In genomic region chr5:78504726-78505431, GRCh38 we compare ENCODE assay signal across 8 cellular contexts.
DNase-seq lines count a peak whose midpoint lies in the region; ATAC-seq lines count a peak whose summit lies in the region.

No MANE protein-coding gene starts in this region.

- peak overlapping the region; percentile 93 for H3K9ac ChIP-seq in mesenchymal stem cell (ENCODE audit: low read length)
- H3K9ac ChIP-seq in Karpas-422 (ENCODE audit: low read length): no peak overlapping the region

- peak overlapping the region in 1 of 2 experiments; percentile 13 for H3K4ac ChIP-seq in mesenchymal stem cell (ENCODE audit: low read depth in 1 of 2, low read length in 2 of 2)

- peak overlapping the region in 1 of 2 experiments; percentile 7 for H2BK12ac ChIP-seq in mesenchymal stem cell (ENCODE audit: low read length in 2 of 2)

- peak overlapping the region; percentile 1 for H4K91ac ChIP-seq in mesenchymal stem cell (ENCODE audit: low read length)

- DNase-seq in DMS 273 (lab: John Stamatoyannopoulos, UW; ENCODE audit: unreplicated experiment): peak; percentile 94
- DNase-seq in NCI-H2196 treated with DMSO at 0.1 percent for 48 hours (lab: John Stamatoyannopoulos, UW; ENCODE audit: unreplicated experiment): peak; percentile 58
- DNase-seq in dermis blood vessel endothelial cell: peak; percentile 100
- peak; percentile 98 for DNase-seq in mesenchymal stem cell
- no peak for DNase-seq in T-helper 2 cell treated with Interferon-gamma antibody and Interleukin-4, amounts not matched to agents 5 μg/mL and 100 μg/mL, for 36 hours (ENCODE audit: low spot score)
- no peak for DNase-seq in Karpas-422

- H3K27ac Mint-ChIP-seq in T-helper 2 cell treated with Interferon-gamma antibody and Interleukin-4, amounts not matched to agents 5 μg/mL and 100 μg/mL, for 36 hours: no peak overlapping the region

- H2BK5ac ChIP-seq in mesenchymal stem cell (ENCODE audit: low read depth, low read length, poor library complexity, severe bottlenecking): no peak overlapping the region

- peaks cover 19% of the 10 kb centered on the region for H3K79me1 ChIP-seq in mesenchymal stem cell (replicated peaks; ENCODE audit: low read length, poor library complexity, severe bottlenecking)

- H2AK5ac ChIP-seq in mesenchymal stem cell (ENCODE audit: low read length, severe bottlenecking): no peak overlapping the region

- H3K4me1 ChIP-seq in mesenchymal stem cell (ENCODE audit: control insufficient read depth, insufficient read depth, low read depth, low read length) (peaks cover 5% of the 10 kb centered on the region), urinary bladder (ENCODE audit: insufficient read depth) (peaks cover 9% of the 10 kb centered on the region), Karpas-422 (ENCODE audit: low read length) (peaks cover 60% of the 10 kb centered on the region)

- H3K4me2 ChIP-seq in mesenchymal stem cell (ENCODE audit: low read length, poor library complexity, severe bottlenecking): no peak overlapping the region
- H3K4me2 ChIP-seq in Karpas-422 (ENCODE audit: low read depth, low read length, poor library complexity, severe bottlenecking): no peak overlapping the region

- no peaks in the 10 kb centered on the region for H3K36me3 Mint-ChIP-seq in T-helper 2 cell treated with Interferon-gamma antibody and Interleukin-4, amounts not matched to agents 5 μg/mL and 100 μg/mL, for 36 hours (ENCODE audit: low read depth)

- 52% methylated on average over 10 of the region's 10 CpGs for WGBS in mesenchymal stem cell
- 15% methylated on average over 10 of the region's 10 CpGs for WGBS in urinary bladder

- H3K27me3 ChIP-seq in mesenchymal stem cell (ENCODE audit: control insufficient read depth in 1 of 2, insufficient read depth in 1 of 2, low read length in 2 of 2): no peaks in the 10 kb centered on the region
- no peaks in the 10 kb centered on the region for H3K27me3 ChIP-seq in Karpas-422 (ENCODE audit: low read length)

- H3K18ac ChIP-seq in mesenchymal stem cell (ENCODE audit: low read depth in 1 of 2, low read length in 2 of 2): peak overlapping the region; percentile 14 to 34

- H2BK15ac ChIP-seq in mesenchymal stem cell (ENCODE audit: low read depth, poor library complexity, severe bottlenecking): no peak overlapping the region

- no peaks in the 10 kb centered on the region for H4K20me1 ChIP-seq in Karpas-422 (ENCODE audit: insufficient read depth, low read depth, low read length)

- peaks cover 77% of the 10 kb centered on the region for H3K27me3 Mint-ChIP-seq in T-helper 2 cell treated with Interferon-gamma antibody and Interleukin-4, amounts not matched to agents 5 μg/mL and 100 μg/mL, for 36 hours (ENCODE audit: low read depth)

- no peak for ATAC-seq in GM21526 (IDR thresholded peaks at IDR 0.05; ENCODE audit: low FRiP score, unreplicated experiment)

- H3K14ac ChIP-seq in mesenchymal stem cell (ENCODE audit: low read length in 2 of 2): no peak overlapping the region

- H3K4me1 Mint-ChIP-seq in T-helper 2 cell treated with Interferon-gamma antibody and Interleukin-4, amounts not matched to agents 5 μg/mL and 100 μg/mL, for 36 hours (ENCODE audit: low read depth): peaks cover 5% of the 10 kb centered on the region

- H2AFZ ChIP-seq in mesenchymal stem cell (ENCODE audit: low read depth, low read length) (no peak overlapping the region), Karpas-422 (ENCODE audit: low read length) (no peak overlapping the region)

- H3K36me3 ChIP-seq in mesenchymal stem cell (ENCODE audit: control insufficient read depth in 1 of 2, insufficient read depth in 2 of 2, low read depth in 1 of 2, low read length in 2 of 2) (peaks cover 0 to 10% of the 10 kb centered on the region in 2 experiments), urinary bladder (ENCODE audit: insufficient read depth) (no peaks in the 10 kb centered on the region), Karpas-422 (ENCODE audit: insufficient read depth, low read length) (peaks cover 5% of the 10 kb centered on the region; the same call in 1 of the 2 replicates)

- H4K8ac ChIP-seq in mesenchymal stem cell (ENCODE audit: low read length): peak overlapping the region; percentile 0

- H3K9me2 ChIP-seq in Karpas-422 (replicated peaks; ENCODE audit: insufficient read depth, low read length): no peaks in the 10 kb centered on the region

- no peaks in the 10 kb centered on the region for H3K9me3 ChIP-seq in mesenchymal stem cell (ENCODE audit: control insufficient read depth, low read length)
- H3K9me3 ChIP-seq in Karpas-422 (ENCODE audit: low read length): no peaks in the 10 kb centered on the region

- no peaks in the 10 kb centered on the region for H3K9me3 Mint-ChIP-seq in T-helper 2 cell treated with Interferon-gamma antibody and Interleukin-4, amounts not matched to agents 5 μg/mL and 100 μg/mL, for 36 hours

- H3K23ac ChIP-seq in mesenchymal stem cell (ENCODE audit: low read length in 2 of 2): no peak overlapping the region

- H3K79me2 ChIP-seq in Karpas-422 (ENCODE audit: low read length): no peaks in the 10 kb centered on the region

- H3K27ac ChIP-seq in mesenchymal stem cell (ENCODE audit: low read length, poor library complexity, severe bottlenecking) (no peak overlapping the region), urinary bladder (ENCODE audit: low read depth) (peak overlapping the region; percentile 83), Karpas-422 (ENCODE audit: low read length) (no peak overlapping the region)

- H3K4me3 ChIP-seq in mesenchymal stem cell (ENCODE audit: insufficient read depth in 1 of 2, low read depth in 1 of 2, low read length in 2 of 2): peak overlapping the region in 1 of 2 experiments; percentile 20
- H3K4me3 ChIP-seq in urinary bladder (ENCODE audit: low read depth, low read length): no peak overlapping the region
- no peak overlapping the region for H3K4me3 ChIP-seq in Karpas-422 (ENCODE audit: low read length)

- no peak overlapping the region for H3K4me3 Mint-ChIP-seq in T-helper 2 cell treated with Interferon-gamma antibody and Interleukin-4, amounts not matched to agents 5 μg/mL and 100 μg/mL, for 36 hours

- H2BK120ac ChIP-seq in mesenchymal stem cell (ENCODE audit: low read depth, low read length): no peak overlapping the region

Comparison
In these comparisons a context has a peak if more than half of its experiments do, and no peak if none do; other contexts are left out.
1. DNase-seq: peak in DMS 273 (single experiment), NCI-H2196 treated with DMSO at 0.1 percent for 48 hours (single experiment), dermis blood vessel endothelial cell (single experiment) and mesenchymal stem cell (single experiment); none in T-helper 2 cell treated with Interferon-gamma antibody and Interleukin-4, amounts not matched to agents 5 μg/mL and 100 μg/mL, for 36 hours (single experiment) and Karpas-422 (single experiment).